In the genomic region with DNA sequence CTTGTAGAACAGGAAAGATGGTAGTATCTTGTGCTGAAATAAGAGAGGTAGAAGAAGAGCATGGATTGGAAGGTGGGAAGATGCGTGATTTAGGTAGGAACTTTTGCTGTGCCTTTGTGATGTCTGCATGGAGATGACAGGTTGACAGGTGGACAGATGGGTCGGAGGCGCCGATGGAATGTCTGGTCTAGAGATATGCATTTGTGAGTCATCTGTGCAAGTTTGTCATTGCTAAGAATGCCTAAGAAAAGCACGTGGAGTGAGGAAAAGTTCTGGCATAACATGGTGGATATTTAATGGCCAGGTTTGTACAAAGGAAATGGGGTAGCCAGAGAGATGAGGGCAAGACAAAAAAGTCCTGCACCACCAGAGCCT, we compare ENCODE assay signal across 1 cellular context.
A peak's percentile ranks its signal among the peaks of the same experiment; 100 is the strongest.
TF ChIP-seq lines count a peak whose summit lies in the region.

No MANE protein-coding gene starts in this region.

TF ChIP-seq in K562, 482 proteins besides CTCF, POLR2A, EP300 and RAD21 (continued from another document):
- peak; percentile 64 for TF ChIP-seq SMAD4 (CRISPR knock-in tag; conservative IDR thresholded peaks at IDR 0.05)
- TF ChIP-seq GATA2 (CRISPR knock-in tag; IDR thresholded peaks at IDR 0.05) = 0 out of 2 replicates have a peak, but pooled peaks have one; percentile 17
- TF ChIP-seq MEIS2 (IDR thresholded peaks at IDR 0.05; ENCODE audit: partially characterized antibody) = peak; percentile 84
- TF ChIP-seq SMARCA4 (IDR thresholded peaks at IDR 0.05) = peak; percentile 33; the same call in 1 of the 2 replicates
- peak; percentile 33; the same call in 1 of the 2 replicates for TF ChIP-seq CBFA2T3 (IDR thresholded peaks at IDR 0.05)
- peak; percentile 42 for TF ChIP-seq TCF3 (CRISPR knock-in tag; IDR thresholded peaks at IDR 0.05)
- no peak for TF ChIP-seq ZNF24 (IDR thresholded peaks at IDR 0.05)
- peak; percentile 46 for TF ChIP-seq ARID1B (IDR thresholded peaks at IDR 0.05)
